16 cellular contexts compared by ENCODE assay signal in the genomic region with DNA sequence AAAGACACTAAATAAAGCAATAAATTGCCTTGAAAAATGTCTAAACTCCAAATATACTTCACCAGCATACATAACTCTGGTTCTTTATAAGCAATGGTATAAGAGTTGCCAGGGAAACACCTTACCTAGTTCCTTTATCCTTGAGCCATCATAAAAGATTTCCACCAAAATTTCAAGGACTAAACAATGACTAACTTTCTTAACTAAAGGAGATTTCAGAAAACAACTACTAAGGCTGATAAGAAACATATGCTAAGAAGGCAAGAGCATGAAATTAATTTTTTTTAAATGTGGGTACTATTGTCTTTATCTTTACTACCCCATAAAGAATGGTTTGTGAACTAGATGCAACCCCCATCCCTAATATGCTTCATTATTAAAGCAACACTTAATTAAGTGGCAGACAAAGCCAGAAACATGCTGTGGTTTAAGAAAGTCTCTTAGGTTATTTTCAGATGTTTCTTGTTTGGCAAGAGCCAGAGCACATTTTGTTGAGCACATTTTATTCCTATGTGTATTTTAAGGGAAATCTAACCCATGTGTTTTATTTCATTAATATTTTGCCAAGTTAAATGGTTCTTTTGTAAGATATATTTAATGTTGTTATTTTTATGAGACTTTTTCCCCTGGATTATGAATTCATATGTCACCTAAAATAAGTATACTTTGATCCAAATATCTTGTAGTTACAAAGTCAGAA. TPM values are rescaled to one million over a fixed set of nuclear protein-coding genes. Genes with fewer than 3 reads are reported as not detected.
DNase-seq lines count a peak whose midpoint lies in the region; ATAC-seq and TF ChIP-seq lines count a peak whose summit lies in the region.
"Had no signal": no experiment of that assay in that cellular context is flagged by ENCODE, and none has a peak within 500 bp of the region (broad histone marks: within the 10 kb centered on the region; RNA-seq: fewer than 3 reads in every experiment).

No MANE protein-coding gene starts in this region.

- ATAC-seq in left lung = peak; percentile 45
- ATAC-seq: GM12878, K562, PC-3 had no signal

- H3K27me3 ChIP-seq in breast epithelium (no peaks in the 10 kb centered on the region), mammary epithelial cell (ENCODE audit: insufficient read depth, low read length) (no peaks in the 10 kb centered on the region), left lung (no peaks in the 10 kb centered on the region), tibial nerve (no peaks in the 10 kb centered on the region)

- peak; percentile 13 to 30 for TF ChIP-seq EP300 in tibial nerve (IDR thresholded peaks at IDR 0.05)

- CTCF ChIA-PET in mammary epithelial cell (lab: Charles Lee; ENCODE audit: low non-redundant PET) = no interaction called here

- in situ Hi-C loops in mammary epithelial cell (cut with MboI; ENCODE audit: low sequenced_read_pairs in 2 of 2) = no loop called here

- H2AFZ ChIP-seq in mammary epithelial cell (ENCODE audit: low read depth, low read length) = no peak overlapping the region

- H3K4me3 ChIP-seq in breast epithelium (no peak overlapping the region), mammary epithelial cell (replicated peaks in 1 of 3; ENCODE audit: insufficient read depth in 1 of 3, low read depth in 2 of 3, low read length in 3 of 3) (no peak overlapping the region), left lung (no peak overlapping the region), tibial nerve (no peak overlapping the region)
- H3K4me3 ChIP-seq: GM12878, K562 had no signal

- no peaks in the 10 kb centered on the region for H3K36me3 ChIP-seq in breast epithelium
- no peaks in the 10 kb centered on the region for H3K36me3 ChIP-seq in mammary epithelial cell (ENCODE audit: insufficient read depth, low read length)
- H3K36me3 ChIP-seq in left lung = no peaks in the 10 kb centered on the region
- H3K36me3 ChIP-seq in tibial nerve = no peaks in the 10 kb centered on the region

- BruUV-seq in mammary epithelial cell (replicated peaks; lab: Mats Ljungman, UMichigan) = no TSS peak

- H4K20me1 ChIP-seq in mammary epithelial cell (ENCODE audit: insufficient read depth, low read length) = no peaks in the 10 kb centered on the region

- no peaks in the 10 kb centered on the region for H3K79me2 ChIP-seq in mammary epithelial cell (ENCODE audit: insufficient read depth, low read length)

- TF ChIP-seq POLR2A in breast epithelium (IDR thresholded peaks at IDR 0.05) (no peak), tibial nerve (IDR thresholded peaks at IDR 0.05) (no peak)

- H3K9me3 ChIP-seq in breast epithelium (no peaks in the 10 kb centered on the region), mammary epithelial cell (replicated peaks; ENCODE audit: insufficient read depth, low read length) (no peaks in the 10 kb centered on the region), left lung (no peaks in the 10 kb centered on the region), tibial nerve (peaks cover 0 to 11% (median 0%) of the 10 kb centered on the region in 4 donors)

- no peak for TF ChIP-seq CTCF in breast epithelium (IDR thresholded peaks at IDR 0.05)
- TF ChIP-seq CTCF in mammary epithelial cell (conservative IDR thresholded peaks at IDR 0.05 in 1 of 2, IDR thresholded peaks at IDR 0.05 in 1 of 2; ENCODE audit: extremely low read depth in 1 of 2, insufficient read depth in 1 of 2, low read depth in 1 of 2, low read length in 2 of 2) = no peak
- TF ChIP-seq CTCF in left lung (IDR thresholded peaks at IDR 0.05) = no peak
- TF ChIP-seq CTCF in tibial nerve (IDR thresholded peaks at IDR 0.05) = no peak

- H3K4me1 ChIP-seq in breast epithelium = no peaks in the 10 kb centered on the region
- H3K4me1 ChIP-seq in mammary epithelial cell (ENCODE audit: insufficient read depth, low read length) = no peaks in the 10 kb centered on the region
- no peaks in the 10 kb centered on the region for H3K4me1 ChIP-seq in left lung
- peaks cover 0 to 9% (median 0%) of the 10 kb centered on the region in 4 donors for H3K4me1 ChIP-seq in tibial nerve

- intact Hi-C loops in breast epithelium (cut with DNase I; ENCODE audit: low total_unique reads) (no loop called here), mammary epithelial cell (cut with micrococcal nuclease) (no loop called here), left lung (cut with DNase I) (no loop called here)

- H3K27ac ChIP-seq in breast epithelium (peak overlapping the region; percentile 41 to 61), mammary epithelial cell (ENCODE audit: insufficient read depth, low read depth, low read length) (no peak overlapping the region), left lung (peak overlapping the region in 1 of 2 donors; percentile 27), tibial nerve (peak overlapping the region in 3 of 4 donors; percentile 20 to 82 (median 52))
- H3K27ac ChIP-seq: 22Rv1 had no signal

- no peak overlapping the region for H3K9ac ChIP-seq in mammary epithelial cell (ENCODE audit: insufficient read depth, low read length)

- H3K4me2 ChIP-seq in mammary epithelial cell (ENCODE audit: insufficient read depth, low read depth, low read length) = no peak overlapping the region

- dilution Hi-C loops in mammary epithelial cell (cut with HindIII; ENCODE audit: low sequenced_read_pairs) = no loop called here

- DNase-seq in breast epithelium (ENCODE audit: low spot score in 2 of 2) (no peak), mammary epithelial cell (no peak), fibroblast of gingiva (ENCODE audit: low read depth) (peak; percentile 68), left lung (no peak), tibial nerve (ENCODE audit: low spot score in 2 of 2) (no peak), iPS-NIHi7 (ENCODE audit: extremely low spot score) (no peak), COLO829 (ENCODE audit: low spot score) (no peak), SK-N-DZ (ENCODE audit: low spot score) (no peak)
- DNase-seq: NCI-H146, NCI-H2107, NCI-H345, NCI-H748 treated with DMSO at 0.1 percent for 48 hours, PC-3 had no signal

RNA-seq across cellular contexts. Expression of a gene that starts 17.4 kb away (rescaled TPM):
- total RNA-seq in breast epithelium = 10 to 100 TPM in 1 of 3 donors, 1 to 10 TPM in 1, under 1 TPM in 1; under 0.01 to 20.9 (median 8.8) TPM
- total RNA-seq in mammary epithelial cell = under 1 TPM in 1 of 2 donors, not detected in 1; 0.83 TPM
- polyA plus RNA-seq in mammary epithelial cell = 0.39 TPM
- polyA minus RNA-seq in mammary epithelial cell = not detected
- 100 to 1,000 TPM in 1 of 2 donors, 10 to 100 TPM in 1; 86.8 to 143 TPM for total RNA-seq in left lung
- total RNA-seq in tibial nerve = 1 to 10 TPM in 2 of 4 donors, under 1 TPM in 2; 0.30 to 6.1 (median 0.76) TPM
- not detected in 2 replicates for polyA plus RNA-seq in SK-N-DZ (2014; cell fraction: cytosol; rRNA removed)
- polyA plus RNA-seq in SK-N-DZ (2014; cell fraction: nucleus; rRNA removed) = not detected in 2 replicates

Comparison
In these comparisons a context has a peak if more than half of its experiments do, and no peak if none do; other contexts are left out.
1. RNA of a gene that starts 17.4 kb away (total RNA-seq): 86.8 to 143 TPM in left lung; under 0.01 to 20.9 TPM in breast epithelium, 0.30 to 6.1 TPM in tibial nerve and 0.83 TPM in mammary epithelial cell; every median in the first group is over 4 times any median in the second.